In genomic region chr10:29608062-29608461, GRCh38 we compare ENCODE assay signal across 21 cellular contexts. TPM values are rescaled to one million over a fixed set of nuclear protein-coding genes. Genes with fewer than 3 reads are reported as not detected.
DNase-seq lines count a peak whose midpoint lies in the region; ATAC-seq and TF ChIP-seq lines count a peak whose summit lies in the region.
"Had no signal": no experiment of that assay in that cellular context is flagged by ENCODE, and none has a peak within 500 bp of the region (broad histone marks: within the 10 kb centered on the region; RNA-seq: fewer than 3 reads in every experiment).

No MANE protein-coding gene starts in this region.

- H3K27ac ChIP-seq in HEK293 (ENCODE audit: extremely low read depth, low read depth, low read length) (no peak overlapping the region), endodermal cell (ENCODE audit: low read depth, low read length) (no peak overlapping the region), left ventricle myocardium inferior (replicated peaks) (peak overlapping the region; percentile 69), gastrocnemius medialis (peak overlapping the region; percentile 95 to 96 (median 96))
- H3K27ac ChIP-seq: BLaER1, breast epithelium, PC-9, spleen, vagina had no signal

- POLR2A ChIA-PET in HEK293 (lab: Yijun Ruan, JAX) = no interaction called here
- POLR2A ChIA-PET in activated CD4-positive, alpha-beta memory T cell treated with anti-CD3 and anti-CD28 coated beads for 36 hours (lab: Charles Lee) = no interaction called here

- H3K27me3 ChIP-seq in endodermal cell (ENCODE audit: control insufficient read depth, insufficient read depth, low read length, poor library complexity, severe bottlenecking) = no peaks in the 10 kb centered on the region
- H3K27me3 ChIP-seq in left ventricle myocardium inferior (ENCODE audit: low read depth) = no peaks in the 10 kb centered on the region
- no peaks in the 10 kb centered on the region for H3K27me3 ChIP-seq in gastrocnemius medialis
- H3K27me3 ChIP-seq: BLaER1, breast epithelium, spleen, vagina had no signal

- H3K27ac Mint-ChIP-seq in endodermal cell (no peak overlapping the region), T-helper 17 cell (no peak overlapping the region)
- no peak overlapping the region for H3K27ac Mint-ChIP-seq in activated CD4-positive, alpha-beta memory T cell treated with anti-CD3 and anti-CD28 coated beads for 36 hours
- H3K27ac Mint-ChIP-seq: T-helper 2 cell treated with Interferon-gamma antibody and Interleukin-4, amounts not matched to agents 5 μg/mL and 100 μg/mL, for 36 hours had no signal

- no peak overlapping the region for H3K4me3 ChIP-seq in HEK293 (ENCODE audit: low read depth, low read length)
- H3K4me3 ChIP-seq in endodermal cell (ENCODE audit: low read length) = no peak overlapping the region
- no peak overlapping the region for H3K4me3 ChIP-seq in left ventricle myocardium inferior
- H3K4me3 ChIP-seq in gastrocnemius medialis = no peak overlapping the region
- H3K4me3 ChIP-seq: BLaER1, breast epithelium, PC-9, spleen, vagina had no signal

- peaks cover 0 to 3% of the 10 kb centered on the region in 2 experiments; a peak in 1 of 3 replicates for H3K36me3 ChIP-seq in HEK293 (ENCODE audit: control insufficient read depth in 2 of 2, insufficient read depth in 1 of 2, low read length in 2 of 2)
- no peaks in the 10 kb centered on the region for H3K36me3 ChIP-seq in endodermal cell (ENCODE audit: control insufficient read depth, insufficient read depth, low read length)
- H3K36me3 ChIP-seq in left ventricle myocardium inferior = no peaks in the 10 kb centered on the region
- H3K36me3 ChIP-seq in gastrocnemius medialis = no peaks in the 10 kb centered on the region
- H3K36me3 ChIP-seq: breast epithelium, spleen, vagina had no signal

- peak; percentile 28 to 76 for ATAC-seq in gastrocnemius medialis
- ATAC-seq in T-helper 17 cell = no peak
- ATAC-seq in HG03135 (IDR thresholded peaks at IDR 0.05; ENCODE audit: unreplicated experiment) = no peak
- ATAC-seq in HG03039 (IDR thresholded peaks at IDR 0.05; ENCODE audit: unreplicated experiment) = no peak

- CTCF ChIA-PET in HEK293 (lab: Yijun Ruan, JAX) = no interaction called here
- CTCF ChIA-PET in activated CD4-positive, alpha-beta memory T cell treated with anti-CD3 and anti-CD28 coated beads for 36 hours (lab: Charles Lee) = interaction anchor here (1.3 kb wide), 1 partner anchor 16 kb away, joined by 3 read pairs; no protein-coding TSS in a partner anchor

- H3K4me1 ChIP-seq in HEK293 (ENCODE audit: control insufficient read depth, insufficient read depth, low read length) = no peaks in the 10 kb centered on the region
- H3K4me1 ChIP-seq in endodermal cell (ENCODE audit: control insufficient read depth, insufficient read depth, low read length) = no peaks in the 10 kb centered on the region
- peaks cover 92% of the 10 kb centered on the region for H3K4me1 ChIP-seq in left ventricle myocardium inferior
- peaks cover 89 to 96% of the 10 kb centered on the region in 2 donors for H3K4me1 ChIP-seq in gastrocnemius medialis
- H3K4me1 ChIP-seq: breast epithelium had no signal

- in situ Hi-C loops in gastrocnemius medialis (cut with MboI; ENCODE audit: low sequenced_read_pairs in 4 of 4) = no loop called here

- H3K4me3 Mint-ChIP-seq in endodermal cell (no peak overlapping the region), T-helper 17 cell (no peak overlapping the region)
- no peak overlapping the region for H3K4me3 Mint-ChIP-seq in activated CD4-positive, alpha-beta memory T cell treated with anti-CD3 and anti-CD28 coated beads for 36 hours
- H3K4me3 Mint-ChIP-seq: mesothelial cell of epicardium; T-helper 2 cell treated with Interferon-gamma antibody and Interleukin-4, amounts not matched to agents 5 μg/mL and 100 μg/mL, for 36 hours had no signal

- TF ChIP-seq CTCF in HEK293 (tag by site-specific recombination; IDR thresholded peaks at IDR 0.05) (no peak), endodermal cell (conservative IDR thresholded peaks at IDR 0.05) (peak; percentile 14), left ventricle myocardium inferior (IDR thresholded peaks at IDR 0.05; ENCODE audit: borderline replicate concordance) (no peak), gastrocnemius medialis (IDR thresholded peaks at IDR 0.05 in 4 of 5, conservative IDR thresholded peaks at IDR 0.05 in 1 of 5) (no peak)

- no peaks in the 10 kb centered on the region for H3K4me1 Mint-ChIP-seq in endodermal cell
- peaks cover 16% of the 10 kb centered on the region for H3K4me1 Mint-ChIP-seq in T-helper 17 cell
- H3K4me1 Mint-ChIP-seq in activated CD4-positive, alpha-beta memory T cell treated with anti-CD3 and anti-CD28 coated beads for 36 hours (ENCODE audit: low read depth) = no peaks in the 10 kb centered on the region

- intact Hi-C loops in left ventricle myocardium inferior (cut with micrococcal nuclease) (no loop called here), gastrocnemius medialis (cut with DNase I; ENCODE audit: low total_unique reads) (no loop called here)
- intact Hi-C loops in activated CD4-positive, alpha-beta memory T cell treated with anti-CD3 and anti-CD28 coated beads for 36 hours (cut with micrococcal nuclease) = no loop called here

- H3K36me3 Mint-ChIP-seq in endodermal cell (ENCODE audit: low read depth) = peaks cover 11% of the 10 kb centered on the region
- H3K36me3 Mint-ChIP-seq in T-helper 17 cell (ENCODE audit: low read depth) = peaks cover 6% of the 10 kb centered on the region
- H3K36me3 Mint-ChIP-seq in activated CD4-positive, alpha-beta memory T cell treated with anti-CD3 and anti-CD28 coated beads for 36 hours = peaks cover 6% of the 10 kb centered on the region

- peaks cover 6% of the 10 kb centered on the region for H3K9me3 Mint-ChIP-seq in endodermal cell
- H3K9me3 Mint-ChIP-seq in activated CD4-positive, alpha-beta memory T cell treated with anti-CD3 and anti-CD28 coated beads for 36 hours = peaks cover 4% of the 10 kb centered on the region
- H3K9me3 Mint-ChIP-seq: mesothelial cell of epicardium had no signal

- H3K9me3 ChIP-seq in HEK293 (ENCODE audit: control insufficient read depth, insufficient read depth, low read depth, low read length) = no peaks in the 10 kb centered on the region
- peaks cover 13% of the 10 kb centered on the region for H3K9me3 ChIP-seq in endodermal cell (ENCODE audit: control insufficient read depth, low read length)
- no peaks in the 10 kb centered on the region for H3K9me3 ChIP-seq in left ventricle myocardium inferior (replicated peaks)
- no peaks in the 10 kb centered on the region for H3K9me3 ChIP-seq in gastrocnemius medialis
- no peaks in the 10 kb centered on the region for H3K9me3 ChIP-seq in T-helper 17 cell (ENCODE audit: control insufficient read depth, low read length, poor library complexity, severe bottlenecking)
- H3K9me3 ChIP-seq: vagina had no signal

- H3K9ac ChIP-seq in endodermal cell (ENCODE audit: extremely low read depth, low read length, poor library complexity, severe bottlenecking) = no peak overlapping the region
- H3K9ac ChIP-seq: BLaER1 had no signal

- DNase-seq in endodermal cell = peak; percentile 60
- DNase-seq in left ventricle myocardium inferior = peak; percentile 67
- DNase-seq in gastrocnemius medialis = peak; percentile 33 to 93
- no peak for DNase-seq in T-helper 17 cell
- DNase-seq in activated CD4-positive, alpha-beta memory T cell treated with anti-CD3 and anti-CD28 coated beads for 36 hours = no peak
- DNase-seq: activated CD4-positive, alpha-beta T cell treated with anti-CD3 and anti-CD28 coated beads, Interleukin-2, amount 50 U/mL, for 4 hours; activated effector memory CD4-positive, alpha-beta T cell treated with anti-CD3 and anti-CD28 coated beads, Interleukin-2, amount 50 U/mL, for 16 hours; MV-4-11; NCI-H187; NCI-H226; PC-9; spleen; stimulated activated CD4-positive, alpha-beta T cell treated with anti-CD3 and anti-CD28 coated beads, Interleukin-4, amount 100 ng/mL, for 4 hours had no signal

- H3K27me3 Mint-ChIP-seq in endodermal cell (ENCODE audit: insufficient read depth) (no peaks in the 10 kb centered on the region), T-helper 17 cell (no peaks in the 10 kb centered on the region)
- H3K27me3 Mint-ChIP-seq in activated CD4-positive, alpha-beta memory T cell treated with anti-CD3 and anti-CD28 coated beads for 36 hours = no peaks in the 10 kb centered on the region

- 69 to 92% methylated on average over 3 to 4 of the region's 4 CpGs for WGBS in endodermal cell (ENCODE audit: insufficient coverage in 1 of 2, insufficient read length in 1 of 2), 2 experiments

- no peak for TF ChIP-seq POLR2A in gastrocnemius medialis (IDR thresholded peaks at IDR 0.05)

TF ChIP-seq in HEK293, 187 proteins besides CTCF, POLR2A, EP300 and RAD21:
- TF ChIP-seq ZXDB (tag by site-specific recombination; IDR thresholded peaks at IDR 0.05) (no peak), ZNF362 (tag by site-specific recombination; IDR thresholded peaks at IDR 0.05) (no peak), ZFHX2 (tag by site-specific recombination; conservative IDR thresholded peaks at IDR 0.05) (peak; percentile 23; the same call in 1 of the 2 replicates), ZIC2 (tag by site-specific recombination; IDR thresholded peaks at IDR 0.05) (peak; percentile 33; the same call in 1 of the 2 replicates), ZNF837 (tag by site-specific recombination; IDR thresholded peaks at IDR 0.05) (no peak)

RNA-seq across cellular contexts. Expression of gene SVIL, which starts 26.7 kb away (rescaled TPM):
- total RNA-seq in endodermal cell (10 to 100 TPM; 25.2 to 32.9 TPM), left ventricle myocardium inferior (403 TPM), gastrocnemius medialis (1,000 to 10,000 TPM; 1,040 to 1,354 (median 1,121) TPM), T-helper 17 cell (10 to 100 TPM; 39.5 to 46.4 TPM)
- 21.7 TPM for polyA plus RNA-seq in endodermal cell (2013, experiment 1 of 2)
- 17.3 TPM for polyA plus RNA-seq in endodermal cell (2013, experiment 2 of 2)
- total RNA-seq in activated CD4-positive, alpha-beta memory T cell treated with anti-CD3 and anti-CD28 coated beads for 36 hours = 10 to 100 TPM in 1 of 2 experiments, 1 to 10 TPM in 1; 9.4 to 12.0 TPM

Comparison
In these comparisons a context has a peak if more than half of its experiments do, and no peak if none do; other contexts are left out.
1. H3K27ac ChIP-seq: peak in left ventricle myocardium inferior (single experiment) and gastrocnemius medialis (4 of 4); none in HEK293 (single experiment) and endodermal cell (single experiment).
2. DNase-seq: peak in endodermal cell (single experiment), left ventricle myocardium inferior (single experiment) and gastrocnemius medialis (2 of 2); none in T-helper 17 cell (0 of 3) and activated CD4-positive, alpha-beta memory T cell treated with anti-CD3 and anti-CD28 coated beads for 36 hours (single experiment).
3. ATAC-seq: peak in gastrocnemius medialis (2 of 2); none in T-helper 17 cell (single experiment), HG03135 (single experiment) and HG03039 (single experiment).